Comparison of ENCODE assay signal across 8 cellular contexts in genomic region chr5:150780180-150780692, GRCh38. TPM values are rescaled to one million over a fixed set of nuclear protein-coding genes. Genes with fewer than 3 reads are reported as not detected.
DNase-seq lines count a peak whose midpoint lies in the region; ATAC-seq and TF ChIP-seq lines count a peak whose summit lies in the region.

No MANE protein-coding gene starts in this region.

- in situ Hi-C loops in transverse colon (cut with MboI; ENCODE audit: low pct_ligation_motif_present in 1 of 4, low pct_unique_long_range_greater_than_20kb in 1 of 4, low sequenced_read_pairs in 3 of 4), result no loop called here

- peak; percentile 69 for TF ChIP-seq POLR2A in transverse colon (IDR thresholded peaks at IDR 0.05)

- intact Hi-C loops in left colon (cut with DNase I, micrococcal nuclease), result no loop called here
- intact Hi-C loops in transverse colon (cut with DNase I; ENCODE audit: low total_unique reads), result no loop called here

- peak overlapping the region; percentile 88 to 96 (median 92) for H3K27ac ChIP-seq in transverse colon

- H3K27ac Mint-ChIP-seq in activated naive CD8-positive, alpha-beta T cell treated with anti-CD3 and anti-CD28 coated beads, Interleukin-2, amount 50 U/mL, for 24 hours, result peak overlapping the region; percentile 79

- H3K4me1 ChIP-seq in transverse colon, result peaks cover 37 to 66% (median 60%) of the 10 kb centered on the region in 4 donors

- peaks cover 2% of the 10 kb centered on the region for H3K36me3 Mint-ChIP-seq in activated naive CD8-positive, alpha-beta T cell treated with anti-CD3 and anti-CD28 coated beads, Interleukin-2, amount 50 U/mL, for 24 hours (ENCODE audit: low read depth)

- ATAC-seq in GM21360 (IDR thresholded peaks at IDR 0.05; ENCODE audit: unreplicated experiment) (peak; percentile 48), HG03558 (IDR thresholded peaks at IDR 0.05; ENCODE audit: extremely low read depth, unreplicated experiment) (peak; percentile 37), left colon (no peak)
- peak; percentile 60 for ATAC-seq in activated naive CD8-positive, alpha-beta T cell treated with anti-CD3 and anti-CD28 coated beads, Interleukin-2, amount 50 U/mL, for 24 hours

- peaks cover 4% of the 10 kb centered on the region for H3K27me3 Mint-ChIP-seq in activated naive CD8-positive, alpha-beta T cell treated with anti-CD3 and anti-CD28 coated beads, Interleukin-2, amount 50 U/mL, for 24 hours

- H3K4me3 Mint-ChIP-seq in activated naive CD8-positive, alpha-beta T cell treated with anti-CD3 and anti-CD28 coated beads, Interleukin-2, amount 50 U/mL, for 24 hours, result peak overlapping the region; percentile 97

- TF ChIP-seq CTCF in transverse colon (IDR thresholded peaks at IDR 0.05), result no peak

- peaks cover 71% of the 10 kb centered on the region for H3K4me1 Mint-ChIP-seq in activated naive CD8-positive, alpha-beta T cell treated with anti-CD3 and anti-CD28 coated beads, Interleukin-2, amount 50 U/mL, for 24 hours

- 26% methylated on average over 6 of the region's 6 CpGs; no CpG with 5 or more reads in 1 of the 2 donors for WGBS in transverse colon (ENCODE audit: low coverage in 1 of 2), 2 donors

- no peaks in the 10 kb centered on the region for H3K9me3 Mint-ChIP-seq in activated naive CD8-positive, alpha-beta T cell treated with anti-CD3 and anti-CD28 coated beads, Interleukin-2, amount 50 U/mL, for 24 hours

- H3K27me3 ChIP-seq in transverse colon, result no peaks in the 10 kb centered on the region

- TF ChIP-seq EP300 in transverse colon (IDR thresholded peaks at IDR 0.05; ENCODE audit: low read depth), result peak; percentile 90

- H3K9me3 ChIP-seq in transverse colon, result no peaks in the 10 kb centered on the region

- peak overlapping the region in 3 of 4 donors; percentile 53 to 86 (median 75) for H3K4me3 ChIP-seq in transverse colon

- DNase-seq in EH (ENCODE audit: low read depth) (peak; percentile 80), left colon (peak; percentile 25 to 61), transverse colon (peak; percentile 59), DMS79 (lab: John Stamatoyannopoulos, UW) (no peak), superior temporal gyrus (ENCODE audit: extremely low spot score) (no peak)
- peak; percentile 63 for DNase-seq in activated naive CD8-positive, alpha-beta T cell treated with anti-CD3 and anti-CD28 coated beads, Interleukin-2, amount 50 U/mL, for 24 hours

- H3K36me3 ChIP-seq in transverse colon, result no peaks in the 10 kb centered on the region

RNA-seq across cellular contexts. Expression of gene SMIM3, which starts 1.7 kb away (rescaled TPM):
- total RNA-seq in left colon, result 10 to 100 TPM; 11.0 to 13.6 TPM
- total RNA-seq in transverse colon, result 10 to 100 TPM; 19.1 to 22.4 (median 20.4) TPM

RNA-seq across cellular contexts. Expression of gene DCTN4, which starts 21.4 kb away (rescaled TPM):
- total RNA-seq in left colon (10 to 100 TPM; 44.6 to 51.5 TPM), transverse colon (10 to 100 TPM; 23.2 to 55.3 (median 42.4) TPM)

Comparison
In these comparisons a context has a peak if more than half of its experiments do, and no peak if none do; other contexts are left out.
1. DNase-seq: peak in EH (single experiment), activated naive CD8-positive, alpha-beta T cell treated with anti-CD3 and anti-CD28 coated beads, Interleukin-2, amount 50 U/mL, for 24 hours (single experiment), left colon (2 of 2) and transverse colon (single experiment); none in DMS79 (single experiment) and superior temporal gyrus (single experiment).